In genomic region chr1:211939876-211940468, GRCh38 we compare ENCODE assay signal across 9 cellular contexts.
A peak's percentile ranks its signal among the peaks of the same experiment; 100 is the strongest.
DNase-seq lines count a peak whose midpoint lies in the region; ATAC-seq and TF ChIP-seq lines count a peak whose summit lies in the region.
"Had no signal": no experiment of that assay in that cellular context is flagged by ENCODE, and none has a peak within 500 bp of the region (broad histone marks: within the 10 kb centered on the region; RNA-seq: fewer than 3 reads in every experiment).

No MANE protein-coding gene starts in this region.

- H3K4me3 ChIP-seq in WERI-Rb-1 (ENCODE audit: low read depth, low read length), result no peak overlapping the region

- no peak overlapping the region for H3K27ac ChIP-seq in WERI-Rb-1

- H3K36me3 ChIP-seq in WERI-Rb-1, result peaks cover 36% of the 10 kb centered on the region

- H3K9me3 Mint-ChIP-seq in activated CD4-positive, alpha-beta T cell treated with anti-CD3 and anti-CD28 coated beads for 36 hours (ENCODE audit: low read depth), result no peaks in the 10 kb centered on the region
- H3K9me3 Mint-ChIP-seq in activated CD4-positive, alpha-beta memory T cell treated with anti-CD3 and anti-CD28 coated beads for 36 hours, result no peaks in the 10 kb centered on the region
- no peaks in the 10 kb centered on the region for H3K9me3 Mint-ChIP-seq in stimulated activated effector memory CD8-positive, alpha-beta T cell treated with anti-CD3 and anti-CD28 coated beads, Interleukin-12 subunit alpha, Interleukin-12 subunit beta, amount 100 ng/mL, for 72 hours

- CTCF ChIA-PET in activated CD4-positive, alpha-beta T cell treated with anti-CD3 and anti-CD28 coated beads for 36 hours (lab: Charles Lee), result interaction anchor here (0.5 to 1.7 kb wide), 6 partner anchors 76 to 371 kb away, joined by 3 to 7 read pairs (median 4); partner anchors contain the start of genes DTL and INTS7
- CTCF ChIA-PET in activated CD4-positive, alpha-beta memory T cell treated with anti-CD3 and anti-CD28 coated beads for 36 hours (lab: Charles Lee), result interaction anchor here (1.0 to 1.5 kb wide), 3 partner anchors 70 to 242 kb away, joined by 3 to 4 read pairs (median 4); no protein-coding TSS in a partner anchor

- ATAC-seq in activated CD4-positive, alpha-beta T cell treated with anti-CD3 and anti-CD28 coated beads for 36 hours, result peak; percentile 55
- ATAC-seq in HG02943 (IDR thresholded peaks at IDR 0.05; ENCODE audit: low read depth, unreplicated experiment), result peak; percentile 68
- ATAC-seq in stimulated activated effector memory CD8-positive, alpha-beta T cell treated with anti-CD3 and anti-CD28 coated beads, Interleukin-12 subunit alpha, Interleukin-12 subunit beta, amount 100 ng/mL, for 72 hours, result peak; percentile 69

- DNase-seq in activated CD4-positive, alpha-beta T cell treated with anti-CD3 and anti-CD28 coated beads for 36 hours, result peak; percentile 78
- DNase-seq in activated CD4-positive, alpha-beta T cell treated with anti-CD3 and anti-CD28 coated beads for 1 hour, result no peak
- peak; percentile 81 for DNase-seq in activated CD4-positive, alpha-beta memory T cell treated with anti-CD3 and anti-CD28 coated beads for 36 hours
- DNase-seq in stimulated activated effector memory CD8-positive, alpha-beta T cell treated with anti-CD3 and anti-CD28 coated beads, Interleukin-12 subunit alpha, Interleukin-12 subunit beta, amount 100 ng/mL, for 72 hours (ENCODE audit: low spot score in 2 of 2), result no peak
- no peak for DNase-seq in WERI-Rb-1
- no peak for DNase-seq in NCI-H1105 treated with DMSO at 0.1 percent for 48 hours (lab: John Stamatoyannopoulos, UW)
- no peak for DNase-seq in NCI-H1417 treated with DMSO at 0.1 percent for 48 hours (lab: John Stamatoyannopoulos, UW)
- DNase-seq: Kasumi-1 had no signal

- TF ChIP-seq CTCF in WERI-Rb-1 (IDR thresholded peaks at IDR 0.05; ENCODE audit: low read depth, low read length), result no peak

- H3K36me3 Mint-ChIP-seq in activated CD4-positive, alpha-beta T cell treated with anti-CD3 and anti-CD28 coated beads for 36 hours (ENCODE audit: low read depth), result peaks cover 12% of the 10 kb centered on the region
- H3K36me3 Mint-ChIP-seq in activated CD4-positive, alpha-beta memory T cell treated with anti-CD3 and anti-CD28 coated beads for 36 hours, result peaks cover 22% of the 10 kb centered on the region
- peaks cover 6% of the 10 kb centered on the region for H3K36me3 Mint-ChIP-seq in stimulated activated effector memory CD8-positive, alpha-beta T cell treated with anti-CD3 and anti-CD28 coated beads, Interleukin-12 subunit alpha, Interleukin-12 subunit beta, amount 100 ng/mL, for 72 hours

- no peaks in the 10 kb centered on the region for H3K27me3 Mint-ChIP-seq in activated CD4-positive, alpha-beta T cell treated with anti-CD3 and anti-CD28 coated beads for 36 hours
- no peaks in the 10 kb centered on the region for H3K27me3 Mint-ChIP-seq in activated CD4-positive, alpha-beta memory T cell treated with anti-CD3 and anti-CD28 coated beads for 36 hours

- H3K4me3 Mint-ChIP-seq in activated CD4-positive, alpha-beta T cell treated with anti-CD3 and anti-CD28 coated beads for 36 hours, result no peak overlapping the region
- H3K4me3 Mint-ChIP-seq in activated CD4-positive, alpha-beta memory T cell treated with anti-CD3 and anti-CD28 coated beads for 36 hours, result no peak overlapping the region
- H3K4me3 Mint-ChIP-seq in stimulated activated effector memory CD8-positive, alpha-beta T cell treated with anti-CD3 and anti-CD28 coated beads, Interleukin-12 subunit alpha, Interleukin-12 subunit beta, amount 100 ng/mL, for 72 hours, result no peak overlapping the region

- no peaks in the 10 kb centered on the region for H3K27me3 ChIP-seq in WERI-Rb-1 (ENCODE audit: insufficient read depth, low read depth, severe bottlenecking)

- intact Hi-C loops in activated CD4-positive, alpha-beta T cell treated with anti-CD3 and anti-CD28 coated beads for 36 hours (cut with DNase I, micrococcal nuclease), result loop anchor here (5.0 kb wide), 4 partner anchors 243 to 657 kb away; no protein-coding TSS in a partner anchor
- intact Hi-C loops in activated CD4-positive, alpha-beta memory T cell treated with anti-CD3 and anti-CD28 coated beads for 36 hours (cut with micrococcal nuclease), result loop anchor here (5.0 to 10.0 kb wide), 5 partner anchors 243 to 657 kb away; partner anchors contain the start of genes PPP2R5A and SLC30A1

- POLR2A ChIA-PET in activated CD4-positive, alpha-beta T cell treated with anti-CD3 and anti-CD28 coated beads for 36 hours (lab: Charles Lee), result no interaction called here
- POLR2A ChIA-PET in activated CD4-positive, alpha-beta memory T cell treated with anti-CD3 and anti-CD28 coated beads for 36 hours (lab: Charles Lee), result no interaction called here

- no peaks in the 10 kb centered on the region for H3K9me3 ChIP-seq in WERI-Rb-1 (ENCODE audit: severe bottlenecking)

- H3K27ac Mint-ChIP-seq in activated CD4-positive, alpha-beta T cell treated with anti-CD3 and anti-CD28 coated beads for 36 hours, result no peak overlapping the region
- no peak overlapping the region for H3K27ac Mint-ChIP-seq in activated CD4-positive, alpha-beta memory T cell treated with anti-CD3 and anti-CD28 coated beads for 36 hours
- no peak overlapping the region for H3K27ac Mint-ChIP-seq in stimulated activated effector memory CD8-positive, alpha-beta T cell treated with anti-CD3 and anti-CD28 coated beads, Interleukin-12 subunit alpha, Interleukin-12 subunit beta, amount 100 ng/mL, for 72 hours

- H3K4me1 Mint-ChIP-seq in activated CD4-positive, alpha-beta T cell treated with anti-CD3 and anti-CD28 coated beads for 36 hours, result peaks cover 47% of the 10 kb centered on the region
- H3K4me1 Mint-ChIP-seq in activated CD4-positive, alpha-beta memory T cell treated with anti-CD3 and anti-CD28 coated beads for 36 hours (ENCODE audit: low read depth), result peaks cover 44% of the 10 kb centered on the region
- H3K4me1 Mint-ChIP-seq in stimulated activated effector memory CD8-positive, alpha-beta T cell treated with anti-CD3 and anti-CD28 coated beads, Interleukin-12 subunit alpha, Interleukin-12 subunit beta, amount 100 ng/mL, for 72 hours, result peaks cover 13% of the 10 kb centered on the region

Comparison
In these comparisons a context has a peak if more than half of its experiments do, and no peak if none do; other contexts are left out.
1. DNase-seq: peak in activated CD4-positive, alpha-beta T cell treated with anti-CD3 and anti-CD28 coated beads for 36 hours (single experiment) and activated CD4-positive, alpha-beta memory T cell treated with anti-CD3 and anti-CD28 coated beads for 36 hours (single experiment); none in activated CD4-positive, alpha-beta T cell treated with anti-CD3 and anti-CD28 coated beads for 1 hour (single experiment), stimulated activated effector memory CD8-positive, alpha-beta T cell treated with anti-CD3 and anti-CD28 coated beads, Interleukin-12 subunit alpha, Interleukin-12 subunit beta, amount 100 ng/mL, for 72 hours (0 of 2), WERI-Rb-1 (single experiment), NCI-H1105 treated with DMSO at 0.1 percent for 48 hours (single experiment) and NCI-H1417 treated with DMSO at 0.1 percent for 48 hours (single experiment).
2. Peak in every context shown above with its lines, with median percentiles within 50 percentile points of each other: ATAC-seq.